Comparison of ENCODE assay signal across 8 cellular contexts in genomic region chr1:37989381-37989930, GRCh38. TPM values are rescaled to one million over a fixed set of nuclear protein-coding genes. Genes with fewer than 3 reads are reported as not detected.
DNase-seq lines count a peak whose midpoint lies in the region; ATAC-seq, FAIRE-seq and TF ChIP-seq lines count a peak whose summit lies in the region.

No MANE protein-coding gene starts in this region.

- no peak for TF ChIP-seq RAD21 in K562 (CRISPR knock-in tag; conservative IDR thresholded peaks at IDR 0.05 in 1 of 2, IDR thresholded peaks at IDR 0.05 in 1 of 2)

- H2AFZ ChIP-seq in K562 (ENCODE audit: low read depth, low read length): peak overlapping the region; percentile 77

- in situ Hi-C loops in K562 (cut with MboI): no loop called here

- H3K9me1 ChIP-seq in K562 (ENCODE audit: control insufficient read depth, insufficient read depth, low read length): no peaks in the 10 kb centered on the region

- intact Hi-C loops in A673 (cut with micrococcal nuclease; ENCODE audit: unreplicated experiment): no loop called here
- intact Hi-C loops in K562 (cut with micrococcal nuclease): no loop called here

- H3K9me3 ChIP-seq in A673 (ENCODE audit: low read depth, low read length, poor library complexity, severe bottlenecking): no peaks in the 10 kb centered on the region
- H3K9me3 ChIP-seq in K562 (replicated peaks; ENCODE audit: control insufficient read depth, insufficient read depth, low read depth, low read length): no peaks in the 10 kb centered on the region

- TF ChIP-seq EP300 in K562 (IDR thresholded peaks at IDR 0.05; ENCODE audit: low read length): no peak

- H3K27ac ChIP-seq in A673 (ENCODE audit: low read depth, low read length, poor library complexity, severe bottlenecking) (peak overlapping the region; percentile 75), K562 (ENCODE audit: extremely low read depth, low read depth, low read length) (peak overlapping the region; percentile 76)

- under 1% methylated on average over 30 of the region's 30 CpGs for WGBS in K562 (ENCODE audit: insufficient coverage, low coverage, missing lambda C conversion rate)

- CTCF ChIA-PET in A673 (lab: Charles Lee) (interaction anchor here (0.7 to 1.3 kb wide), 3 partner anchors 11 to 846 kb away, joined by 3 to 5 read pairs (median 3); no protein-coding TSS in a partner anchor), K562 (lab: Yijun Ruan, JAX; ENCODE audit: low intra/inter-chr PET ratio) (interaction anchor here (0.5 to 2.3 kb wide), 4 partner anchors 29 to 844 kb away, joined by 4 to 14 read pairs (median 8); no protein-coding TSS in a partner anchor)

- peaks cover 38% of the 10 kb centered on the region for H3K36me3 ChIP-seq in A673 (ENCODE audit: insufficient read depth, low read length, poor library complexity, severe bottlenecking)
- peaks cover 45% of the 10 kb centered on the region for H3K36me3 ChIP-seq in K562 (ENCODE audit: control insufficient read depth, insufficient read depth, low read length)

- H3K27me3 ChIP-seq in A673 (replicated peaks; ENCODE audit: insufficient read depth, low read depth, low read length, poor library complexity) (no peaks in the 10 kb centered on the region), K562 (ENCODE audit: control insufficient read depth in 2 of 2, insufficient read depth in 2 of 2, low read length in 2 of 2) (no peaks in the 10 kb centered on the region)

- peak overlapping the region; percentile 94 to 97 for H3K9ac ChIP-seq in K562 (ENCODE audit: insufficient read depth in 1 of 2, low read depth in 2 of 2, low read length in 2 of 2)

- TF ChIP-seq POLR2A in K562 (conservative IDR thresholded peaks at IDR 0.05): no peak

- no peaks in the 10 kb centered on the region for H4K20me1 ChIP-seq in K562 (replicated peaks; ENCODE audit: control insufficient read depth, insufficient read depth, low read length)

- FAIRE-seq in K562 (lab: Jason Lieb, UNC): peak; percentile 46

- peak; percentile 36 for ATAC-seq in GM18511 (IDR thresholded peaks at IDR 0.05; ENCODE audit: unreplicated experiment)
- ATAC-seq in HG03025 (IDR thresholded peaks at IDR 0.05; ENCODE audit: low FRiP score, unreplicated experiment): peak; percentile 26
- ATAC-seq in K562: peak; percentile 49

- DNase-seq in A673 (ENCODE audit: low spot score) (no peak), RPMI8226 (peak; percentile 51), K562 (ENCODE audit: extremely low read depth in 1 of 4, low spot score in 3 of 4) (peak; percentile 63 to 72 (median 69)), iris pigment epithelial cell (ENCODE audit: low read depth) (peak; percentile 44), NCI-H1694 treated with DMSO at 0.1 percent for 48 hours (lab: John Stamatoyannopoulos, UW) (no peak)
- DNase-seq in stimulated activated CD8-positive, alpha-beta memory T cell treated with anti-CD3 and anti-CD28 coated beads, Interleukin-4, amount 100 ng/mL, for 48 hours: peak; percentile 58

- H3K4me3 ChIP-seq in A673 (ENCODE audit: low read depth, low read length, poor library complexity, severe bottlenecking) (peak overlapping the region; percentile 73), K562 (peak overlapping the region; percentile 82)

- POLR2A ChIA-PET in A673 (lab: Charles Lee; ENCODE audit: low non-redundant PET) (no interaction called here), K562 (lab: Yijun Ruan, JAX) (interaction anchor here (0.5 to 7.5 kb wide), 12 partner anchors 9 to 801 kb away, joined by 3 to 65 read pairs (median 4); partner anchors contain the start of genes C1orf122 and YRDC)

- TF ChIP-seq CTCF in A673 (conservative IDR thresholded peaks at IDR 0.05; ENCODE audit: low read depth, low read length): no peak
- TF ChIP-seq CTCF in K562 (IDR thresholded peaks at IDR 0.05 in 2 of 3, conservative IDR thresholded peaks at IDR 0.05 in 1 of 3; ENCODE audit: insufficient read depth in 2 of 3, low read depth in 1 of 3, low read length in 3 of 3): no peak

- BruUV-seq in A673 (replicated peaks; lab: Mats Ljungman, UMichigan) (TSS peak; percentile 50), K562 (replicated peaks; lab: Mats Ljungman, UMichigan) (TSS peak; percentile 69)

- H3K79me2 ChIP-seq in K562 (ENCODE audit: control insufficient read depth, insufficient read depth, low read length): peaks cover 32% of the 10 kb centered on the region

- H3K4me1 ChIP-seq in A673 (ENCODE audit: insufficient read depth, low read length, poor library complexity, severe bottlenecking): peaks cover 3% of the 10 kb centered on the region
- H3K4me1 ChIP-seq in K562 (replicated peaks in 1 of 2; ENCODE audit: control insufficient read depth in 2 of 2, insufficient read depth in 2 of 2, low read length in 2 of 2): peaks cover 9 to 12% of the 10 kb centered on the region in 2 experiments; a peak in 3 of 5 replicates

- peak overlapping the region; percentile 92 for H3K4me2 ChIP-seq in K562 (ENCODE audit: insufficient read depth, low read length)

RNA-seq across cellular contexts. Expression of gene SF3A3, which starts 0.4 kb away (rescaled TPM):
- 184 and 194 TPM in 2 replicates for total RNA-seq in A673 (2021)
- 120 and 207 TPM in 2 replicates for total RNA-seq in K562 (2011; cell fraction: chromatin; rRNA removed; ENCODE audit: low replicate concordance)
- total RNA-seq in K562 (2011; cell fraction: nucleolus; rRNA removed): 64.9 and 65.3 TPM in 2 replicates
- 96.5 and 110 TPM in 2 replicates for total RNA-seq in K562 (2011; cell fraction: nucleoplasm; rRNA removed)
- 237 and 305 TPM in 2 replicates for total RNA-seq in K562 (2014; rRNA removed)
- 303 and 319 TPM in 2 replicates for total RNA-seq in K562 (2014; rRNA removed; fragmentation: Illumina TruSeq; extraction: Trizol)
- total RNA-seq in K562 (2015; rRNA removed; fragmentation: Illumina TruSeq; extraction: Trizol): 348 and 384 TPM in 2 replicates
- 177 and 184 TPM in 2 replicates for total RNA-seq in K562 (2021)
- polyA plus RNA-seq in K562 (2011; rRNA removed): 131 and 193 TPM in 2 replicates
- polyA plus RNA-seq in K562 (2011; cell fraction: cytosol; rRNA removed): 44.6 and 75.3 TPM in 2 replicates
- 44.8 and 71.7 TPM in 2 replicates for polyA plus RNA-seq in K562 (2011; cell fraction: nucleus; rRNA removed)
- 105 and 258 TPM in 2 replicates for polyA plus RNA-seq in K562 (2012)
- 305 and 350 TPM in 2 replicates for polyA plus RNA-seq in K562 (2014; fragmentation: Illumina TruSeq; extraction: Trizol)
- polyA plus RNA-seq in K562 (2014; fragmentation: Nextera tagmentation; extraction: Ambion mirVana): 100 to 1,000 TPM; 197 to 467 TPM
- polyA plus RNA-seq in K562 (2014; rRNA removed): 237 and 245 TPM in 2 replicates
- polyA minus RNA-seq in K562 (2011; rRNA and poly(A)+ RNA removed): 201 and 210 TPM in 2 replicates
- polyA minus RNA-seq in K562 (2011; cell fraction: cytosol; rRNA and poly(A)+ RNA removed): 101 and 121 TPM in 2 replicates
- 39.4 and 86.4 TPM in 2 replicates for polyA minus RNA-seq in K562 (2011; cell fraction: nucleus; rRNA and poly(A)+ RNA removed)

RNA-seq across cellular contexts. Expression of gene FHL3, which starts 15.9 kb away (rescaled TPM):
- total RNA-seq in A673 (2021) (89.5 and 106 TPM in 2 replicates), K562 (2014; rRNA removed) (55.7 and 80.3 TPM in 2 replicates), K562 (2014; rRNA removed; fragmentation: Illumina TruSeq; extraction: Trizol) (22.6 and 27.7 TPM in 2 replicates), K562 (2015; rRNA removed; fragmentation: Illumina TruSeq; extraction: Trizol) (34.1 and 35.1 TPM in 2 replicates), K562 (2021) (123 and 144 TPM in 2 replicates)
- 89.8 and 202 TPM in 2 replicates for total RNA-seq in K562 (2011; cell fraction: chromatin; rRNA removed; ENCODE audit: low replicate concordance)
- total RNA-seq in K562 (2011; cell fraction: nucleolus; rRNA removed): 99.7 and 116 TPM in 2 replicates
- total RNA-seq in K562 (2011; cell fraction: nucleoplasm; rRNA removed): 98.0 and 139 TPM in 2 replicates
- polyA plus RNA-seq in K562 (2011; rRNA removed) (14.8 and 18.9 TPM in 2 replicates), K562 (2014; fragmentation: Illumina TruSeq; extraction: Trizol) (117 and 145 TPM in 2 replicates), K562 (2014; fragmentation: Nextera tagmentation; extraction: Ambion mirVana) (1 to 10 TPM; 6.1 to 8.0 TPM), K562 (2014; rRNA removed) (56.7 and 61.4 TPM in 2 replicates)
- polyA plus RNA-seq in K562 (2011; cell fraction: cytosol; rRNA removed): 31.0 and 53.9 TPM in 2 replicates
- polyA plus RNA-seq in K562 (2011; cell fraction: nucleus; rRNA removed): 58.4 and 84.8 TPM in 2 replicates
- 76.0 and 140 TPM in 2 replicates for polyA plus RNA-seq in K562 (2012)
- 26.4 and 29.9 TPM in 2 replicates for polyA minus RNA-seq in K562 (2011; rRNA and poly(A)+ RNA removed)
- polyA minus RNA-seq in K562 (2011; cell fraction: cytosol; rRNA and poly(A)+ RNA removed): 46.4 and 60.9 TPM in 2 replicates
- 41.9 and 46.1 TPM in 2 replicates for polyA minus RNA-seq in K562 (2011; cell fraction: nucleus; rRNA and poly(A)+ RNA removed)

RNA-seq across cellular contexts. Expression of gene UTP11, which starts 23.1 kb away (rescaled TPM):
- 109 and 113 TPM in 2 replicates for total RNA-seq in A673 (2021)
- 67.0 and 115 TPM in 2 replicates for total RNA-seq in K562 (2011; cell fraction: chromatin; rRNA removed; ENCODE audit: low replicate concordance)
- 37.6 and 49.2 TPM in 2 replicates for total RNA-seq in K562 (2011; cell fraction: nucleolus; rRNA removed)
- 97.2 and 146 TPM in 2 replicates for total RNA-seq in K562 (2011; cell fraction: nucleoplasm; rRNA removed)
- 125 and 137 TPM in 2 replicates for total RNA-seq in K562 (2014; rRNA removed)
- total RNA-seq in K562 (2014; rRNA removed; fragmentation: Illumina TruSeq; extraction: Trizol): 215 and 251 TPM in 2 replicates
- total RNA-seq in K562 (2015; rRNA removed; fragmentation: Illumina TruSeq; extraction: Trizol): 214 and 221 TPM in 2 replicates
- total RNA-seq in K562 (2021): 124 and 129 TPM in 2 replicates
- polyA plus RNA-seq in K562 (2011; rRNA removed): 67.6 and 91.1 TPM in 2 replicates
- 22.4 and 42.7 TPM in 2 replicates for polyA plus RNA-seq in K562 (2011; cell fraction: cytosol; rRNA removed)
- polyA plus RNA-seq in K562 (2011; cell fraction: nucleus; rRNA removed): 18.0 and 28.1 TPM in 2 replicates
- 76.5 and 96.7 TPM in 2 replicates for polyA plus RNA-seq in K562 (2012)
- polyA plus RNA-seq in K562 (2014; fragmentation: Illumina TruSeq; extraction: Trizol): 329 and 378 TPM in 2 replicates
- 100 to 1,000 TPM; 269 to 303 TPM for polyA plus RNA-seq in K562 (2014; fragmentation: Nextera tagmentation; extraction: Ambion mirVana)
- polyA plus RNA-seq in K562 (2014; rRNA removed): 167 and 253 TPM in 2 replicates
- polyA minus RNA-seq in K562 (2011; rRNA and poly(A)+ RNA removed): 46.0 and 51.0 TPM in 2 replicates
- polyA minus RNA-seq in K562 (2011; cell fraction: cytosol; rRNA and poly(A)+ RNA removed): 25.8 and 26.4 TPM in 2 replicates
- 17.6 and 38.0 TPM in 2 replicates for polyA minus RNA-seq in K562 (2011; cell fraction: nucleus; rRNA and poly(A)+ RNA removed)

RNA-seq across cellular contexts. Expression of gene INPP5B, which starts 42.6 kb away (rescaled TPM):
- total RNA-seq in A673 (2021) (15.6 and 23.9 TPM in 2 replicates), K562 (2014; rRNA removed) (25.2 and 33.7 TPM in 2 replicates), K562 (2014; rRNA removed; fragmentation: Illumina TruSeq; extraction: Trizol) (26.3 and 27.9 TPM in 2 replicates), K562 (2015; rRNA removed; fragmentation: Illumina TruSeq; extraction: Trizol) (22.2 and 23.6 TPM in 2 replicates), K562 (2021) (27.8 and 28.7 TPM in 2 replicates)
- total RNA-seq in K562 (2011; cell fraction: chromatin; rRNA removed; ENCODE audit: low replicate concordance): 143 and 150 TPM in 2 replicates
- 71.7 and 79.2 TPM in 2 replicates for total RNA-seq in K562 (2011; cell fraction: nucleolus; rRNA removed)
- total RNA-seq in K562 (2011; cell fraction: nucleoplasm; rRNA removed): 90.1 and 108 TPM in 2 replicates
- polyA plus RNA-seq in K562 (2011; rRNA removed) (20.9 and 27.8 TPM in 2 replicates), K562 (2014; fragmentation: Illumina TruSeq; extraction: Trizol) (19.7 and 19.8 TPM in 2 replicates), K562 (2014; fragmentation: Nextera tagmentation; extraction: Ambion mirVana) (10 to 100 TPM; 14.1 to 16.5 TPM), K562 (2014; rRNA removed) (18.5 and 20.9 TPM in 2 replicates)
- polyA plus RNA-seq in K562 (2011; cell fraction: cytosol; rRNA removed): 13.6 and 20.1 TPM in 2 replicates
- 33.3 and 37.6 TPM in 2 replicates for polyA plus RNA-seq in K562 (2011; cell fraction: nucleus; rRNA removed)
- polyA plus RNA-seq in K562 (2012): 10.8 and 18.4 TPM in 2 replicates
- 43.4 and 44.7 TPM in 2 replicates for polyA minus RNA-seq in K562 (2011; rRNA and poly(A)+ RNA removed)
- 23.4 and 25.6 TPM in 2 replicates for polyA minus RNA-seq in K562 (2011; cell fraction: cytosol; rRNA and poly(A)+ RNA removed)
- 26.3 and 44.0 TPM in 2 replicates for polyA minus RNA-seq in K562 (2011; cell fraction: nucleus; rRNA and poly(A)+ RNA removed)

RNA-seq across cellular contexts. Expression of gene POU3F1, which starts 57.1 kb away (rescaled TPM):
- total RNA-seq in A673 (2021): 83.3 and 92.9 TPM in 2 replicates
- not detected in 2 replicates for total RNA-seq in K562 (2011; cell fraction: chromatin; rRNA removed; ENCODE audit: low replicate concordance)
- 0.13 TPM in 1 of 2 replicates, not detected in the other for total RNA-seq in K562 (2011; cell fraction: nucleolus; rRNA removed)
- total RNA-seq in K562 (2011; cell fraction: nucleoplasm; rRNA removed): not detected in 2 replicates
- 0.08 and 0.09 TPM in 2 replicates for total RNA-seq in K562 (2014; rRNA removed)
- not detected in 2 replicates for total RNA-seq in K562 (2014; rRNA removed; fragmentation: Illumina TruSeq; extraction: Trizol)
- total RNA-seq in K562 (2015; rRNA removed; fragmentation: Illumina TruSeq; extraction: Trizol): not detected in 2 replicates
- not detected in 2 replicates for total RNA-seq in K562 (2021)
- 0.05 TPM in 1 of 2 replicates, not detected in the other for polyA plus RNA-seq in K562 (2011; rRNA removed)
- polyA plus RNA-seq in K562 (2011; cell fraction: cytosol; rRNA removed): not detected in 2 replicates
- polyA plus RNA-seq in K562 (2011; cell fraction: nucleus; rRNA removed): 0.06 and 0.15 TPM in 2 replicates
- polyA plus RNA-seq in K562 (2012): not detected in 2 replicates
- not detected in 2 replicates for polyA plus RNA-seq in K562 (2014; fragmentation: Illumina TruSeq; extraction: Trizol)
- polyA plus RNA-seq in K562 (2014; fragmentation: Nextera tagmentation; extraction: Ambion mirVana): not detected
- polyA plus RNA-seq in K562 (2014; rRNA removed): not detected in 2 replicates
- not detected in 2 replicates for polyA minus RNA-seq in K562 (2011; rRNA and poly(A)+ RNA removed)
- polyA minus RNA-seq in K562 (2011; cell fraction: cytosol; rRNA and poly(A)+ RNA removed): not detected in 2 replicates
- 0.13 and 0.33 TPM in 2 replicates for polyA minus RNA-seq in K562 (2011; cell fraction: nucleus; rRNA and poly(A)+ RNA removed)

Comparison
In these comparisons a context has a peak if more than half of its experiments do, and no peak if none do; other contexts are left out.
1. DNase-seq: peak in RPMI8226 (single experiment), K562 (4 of 4), iris pigment epithelial cell (single experiment) and stimulated activated CD8-positive, alpha-beta memory T cell treated with anti-CD3 and anti-CD28 coated beads, Interleukin-4, amount 100 ng/mL, for 48 hours (single experiment); none in A673 (single experiment) and NCI-H1694 treated with DMSO at 0.1 percent for 48 hours (single experiment).
2. Peak in every context shown above with its lines, with median percentiles within 50 percentile points of each other: ATAC-seq.